Comparison of ENCODE assay signal across 8 cellular contexts in genomic region chr15:99014803-99015676, GRCh38. TPM values are rescaled to one million over a fixed set of nuclear protein-coding genes. Genes with fewer than 3 reads are reported as not detected.
DNase-seq lines count a peak whose midpoint lies in the region; TF ChIP-seq lines count a peak whose summit lies in the region.

No MANE protein-coding gene starts in this region.

- H3K27ac ChIP-seq in KMS-11 (peak overlapping the region; percentile 97), endodermal cell (ENCODE audit: low read depth, low read length) (no peak overlapping the region), mucosa of rectum (ENCODE audit: low read depth in 2 of 2, low read length in 2 of 2) (no peak overlapping the region), thymus (ENCODE audit: low read depth) (peak overlapping the region; percentile 88)

- no peak for TF ChIP-seq CTCF in KMS-11 (conservative IDR thresholded peaks at IDR 0.05; ENCODE audit: low read depth, low read length)
- TF ChIP-seq CTCF in WI38 (IDR thresholded peaks at IDR 0.05; ENCODE audit: low read depth, low read length), result no peak
- no peak for TF ChIP-seq CTCF in endodermal cell (conservative IDR thresholded peaks at IDR 0.05)

- H3K36me3 Mint-ChIP-seq in endodermal cell (ENCODE audit: low read depth), result no peaks in the 10 kb centered on the region

- H3K4me3 ChIP-seq in KMS-11 (IDR thresholded peaks at IDR 0.05; ENCODE audit: insufficient read depth, low read depth, low read length) (no peak overlapping the region), WI38 (ENCODE audit: low read depth, low read length) (peak overlapping the region; percentile 62), endodermal cell (ENCODE audit: low read length) (peak overlapping the region; percentile 79), mucosa of rectum (ENCODE audit: low read length in 2 of 2) (peak overlapping the region; percentile 48 to 52), thymus (ENCODE audit: low read length) (peak overlapping the region; percentile 90)

- H2AFZ ChIP-seq in KMS-11 (ENCODE audit: low read depth), result peak overlapping the region; percentile 99

- peak overlapping the region; percentile 63 for H3K4me2 ChIP-seq in KMS-11

- H3K9ac ChIP-seq in KMS-11 (peak overlapping the region; percentile 98), endodermal cell (ENCODE audit: extremely low read depth, low read length, poor library complexity, severe bottlenecking) (peak overlapping the region; percentile 44), mucosa of rectum (ENCODE audit: low read depth in 1 of 2, low read length in 2 of 2) (peak overlapping the region in 1 of 2 donors; percentile 54)

- no peaks in the 10 kb centered on the region for H3K79me2 ChIP-seq in KMS-11 (ENCODE audit: insufficient read depth, low read depth)

- no peaks in the 10 kb centered on the region for H4K20me1 ChIP-seq in KMS-11 (ENCODE audit: insufficient read depth)

- peak; percentile 4 for DNase-seq in NCI-H1436 (lab: John Stamatoyannopoulos, UW)
- DNase-seq in NCI-H1436 treated with DMSO at 0.1 percent for 48 hours (lab: John Stamatoyannopoulos, UW), result no peak
- peak; percentile 49 for DNase-seq in H4 (ENCODE audit: low spot score)
- DNase-seq in endodermal cell, result peak; percentile 94

- H3K27me3 ChIP-seq in KMS-11 (ENCODE audit: insufficient read depth, low read depth) (no peaks in the 10 kb centered on the region), endodermal cell (ENCODE audit: control insufficient read depth, insufficient read depth, low read length, poor library complexity, severe bottlenecking) (peaks cover 26% of the 10 kb centered on the region), mucosa of rectum (ENCODE audit: control insufficient read depth in 2 of 2, insufficient read depth in 2 of 2, low read length in 2 of 2) (peaks cover 4 to 8% of the 10 kb centered on the region in 2 donors), thymus (ENCODE audit: control insufficient read depth, insufficient read depth) (no peaks in the 10 kb centered on the region)

- H3K9me3 ChIP-seq in endodermal cell (ENCODE audit: control insufficient read depth, low read length) (no peaks in the 10 kb centered on the region), mucosa of rectum (ENCODE audit: control insufficient read depth in 2 of 2, low read length in 2 of 2) (no peaks in the 10 kb centered on the region), thymus (ENCODE audit: control insufficient read depth) (no peaks in the 10 kb centered on the region)

- H3K4me3 Mint-ChIP-seq in endodermal cell, result peak overlapping the region; percentile 63

- no peak overlapping the region for H3K27ac Mint-ChIP-seq in endodermal cell

- WGBS in endodermal cell (ENCODE audit: insufficient coverage in 1 of 2, insufficient read length in 1 of 2), 2 experiments, result 0 to 1% methylated on average over 30 to 91 of the region's 92 CpGs
- WGBS in thymus, result under 1% methylated on average over 92 of the region's 92 CpGs

- H3K4me1 ChIP-seq in KMS-11 (ENCODE audit: low read depth, poor library complexity, severe bottlenecking) (no peaks in the 10 kb centered on the region), endodermal cell (ENCODE audit: control insufficient read depth, insufficient read depth, low read length) (no peaks in the 10 kb centered on the region), mucosa of rectum (ENCODE audit: control insufficient read depth in 2 of 2, insufficient read depth in 2 of 2, low read length in 2 of 2) (peaks cover 0 to 7% of the 10 kb centered on the region in 2 donors), thymus (ENCODE audit: control insufficient read depth, insufficient read depth, low read length) (peaks cover 9% of the 10 kb centered on the region)

- H3K4me1 Mint-ChIP-seq in endodermal cell, result peaks cover 7% of the 10 kb centered on the region

- H3K36me3 ChIP-seq in KMS-11 (ENCODE audit: insufficient read depth) (no peaks in the 10 kb centered on the region), endodermal cell (ENCODE audit: control insufficient read depth, insufficient read depth, low read length) (no peaks in the 10 kb centered on the region), mucosa of rectum (ENCODE audit: control insufficient read depth in 2 of 2, insufficient read depth in 2 of 2, low read length in 2 of 2) (no peaks in the 10 kb centered on the region), thymus (ENCODE audit: control insufficient read depth, insufficient read depth) (no peaks in the 10 kb centered on the region)

- H3K27me3 Mint-ChIP-seq in endodermal cell (ENCODE audit: insufficient read depth), result peaks cover 29% of the 10 kb centered on the region

- no peaks in the 10 kb centered on the region for H3K9me3 Mint-ChIP-seq in endodermal cell

RNA-seq across cellular contexts. Expression of gene PGPEP1L, which starts 7.4 kb away (rescaled TPM):
- not detected in 2 replicates for total RNA-seq in H4 (2014; rRNA removed; shearing (Covaris generic))
- total RNA-seq in endodermal cell, result not detected
- not detected for polyA plus RNA-seq in endodermal cell (2013, experiment 1 of 2)
- not detected for polyA plus RNA-seq in endodermal cell (2013, experiment 2 of 2)
- polyA plus RNA-seq in thymus, result 0.14 TPM

Comparison
In these comparisons a context has a peak if more than half of its experiments do, and no peak if none do; other contexts are left out.
1. H3K27ac ChIP-seq: peak in KMS-11 (single experiment) and thymus (single experiment); none in endodermal cell (single experiment) and mucosa of rectum (0 of 2).